ENCODE assay signal across 10 cellular contexts in the genomic region with DNA sequence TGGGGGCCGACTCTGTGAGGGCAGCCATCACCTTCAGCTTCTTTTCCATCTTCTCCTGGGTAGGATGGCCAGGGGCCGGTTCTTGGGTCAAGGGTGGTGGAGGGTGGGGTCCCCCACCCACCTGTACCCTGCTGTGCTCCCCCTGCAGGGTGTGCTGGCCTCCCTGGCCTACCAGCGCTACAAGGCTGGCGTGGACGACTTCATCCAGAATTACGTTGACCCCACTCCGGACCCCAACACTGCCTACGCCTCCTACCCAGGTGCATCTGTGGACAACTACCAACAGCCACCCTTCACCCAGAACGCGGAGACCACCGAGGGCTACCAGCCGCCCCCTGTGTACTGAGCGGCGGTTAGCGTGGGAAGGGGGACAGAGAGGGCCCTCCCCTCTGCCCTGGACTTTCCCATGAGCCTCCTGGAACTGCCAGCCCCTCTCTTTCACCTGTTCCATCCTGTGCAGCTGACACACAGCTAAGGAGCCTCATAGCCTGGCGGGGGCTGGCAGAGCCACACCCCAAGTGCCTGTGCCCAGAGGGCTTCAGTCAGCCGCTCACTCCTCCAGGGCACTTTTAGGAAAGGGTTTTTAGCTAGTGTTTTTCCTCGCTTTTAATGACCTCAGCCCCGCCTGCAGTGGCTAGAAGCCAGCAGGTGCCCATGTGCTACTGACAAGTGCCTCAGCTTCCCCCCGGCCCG. TPM values are rescaled to one million over a fixed set of nuclear protein-coding genes. Genes with fewer than 3 reads are reported as not detected.
DNase-seq lines count a peak whose midpoint lies in the region; ATAC-seq and TF ChIP-seq lines count a peak whose summit lies in the region.
"Not testable (repeated sequence)": the region's sequence is repeated elsewhere in the genome, so short reads cannot be mapped to it uniquely, and the experiment has no call there.
"Had no signal": no experiment of that assay in that cellular context is flagged by ENCODE, and none has a peak within 500 bp of the region (broad histone marks: within the 10 kb centered on the region; RNA-seq: fewer than 3 reads in every experiment).

No MANE protein-coding gene starts in this region.

- BruUV-seq in A673 (replicated peaks; lab: Mats Ljungman, UMichigan), result TSS peak; percentile 17

- TF ChIP-seq CTCF in A673 (conservative IDR thresholded peaks at IDR 0.05; ENCODE audit: low read depth, low read length); GM12875 (IDR thresholded peaks at IDR 0.05; ENCODE audit: borderline replicate concordance, insufficient read depth, low read depth, low read length); VCaP (conservative IDR thresholded peaks at IDR 0.05); gastroesophageal sphincter (IDR thresholded peaks at IDR 0.05): not testable (repeated sequence)

- 36 to 100% methylated on average over 2 to 3 of the region's 21 CpGs for WGBS in gastroesophageal sphincter (ENCODE audit: low coverage in 1 of 2), 2 donors

- CTCF ChIA-PET in A673 (lab: Charles Lee), result not testable (repeated sequence)

- not testable (repeated sequence) for ATAC-seq in activated naive CD8-positive, alpha-beta T cell treated with anti-CD3 and anti-CD28 coated beads, Interleukin-2, amount 10 ng/mL, durations not matched to agents 7 days and 5 days (ENCODE audit: low read depth); gastroesophageal sphincter; naive thymus-derived CD8-positive, alpha-beta T cell

- DNase-seq in A673 (ENCODE audit: low spot score); activated naive CD8-positive, alpha-beta T cell treated with anti-CD3 and anti-CD28 coated beads, Interleukin-2, amount 10 ng/mL, durations not matched to agents 7 days and 5 days: not testable (repeated sequence)
- DNase-seq in NCI-H345 treated with DMSO at 0.1 percent for 48 hours (lab: John Stamatoyannopoulos, UW; ENCODE audit: unreplicated experiment), result peak; percentile 71
- peak in 1 of 10 donors; percentile 9 for DNase-seq in naive thymus-derived CD8-positive, alpha-beta T cell

- not testable (repeated sequence) for TF ChIP-seq POLR2A in gastroesophageal sphincter (IDR thresholded peaks at IDR 0.05)

- intact Hi-C loops in A673 (cut with micrococcal nuclease; ENCODE audit: unreplicated experiment), result not testable (repeated sequence)

- POLR2A ChIA-PET in A673 (lab: Charles Lee; ENCODE audit: low non-redundant PET), result interaction anchor here (0.6 kb wide), 1 partner anchor 15 kb away, joined by 3 read pairs; a partner anchor contains a TSS
- POLR2A ChIA-PET in activated naive CD8-positive, alpha-beta T cell treated with anti-CD3 and anti-CD28 coated beads, Interleukin-2, amount 10 ng/mL, durations not matched to agents 7 days and 5 days (lab: Charles Lee), result not testable (repeated sequence)
- POLR2A ChIA-PET in naive thymus-derived CD8-positive, alpha-beta T cell (lab: Charles Lee), result interaction anchor here (0.6 to 12.1 kb wide), 7 partner anchors 10 to 62 kb away, joined by 3 to 122 read pairs (median 4); a partner anchor contains a TSS

- H3K4me1 Mint-ChIP-seq in activated naive CD8-positive, alpha-beta T cell treated with anti-CD3 and anti-CD28 coated beads, Interleukin-2, amount 10 ng/mL, durations not matched to agents 7 days and 5 days, result peaks cover 30% of the 10 kb centered on the region
- H3K4me1 Mint-ChIP-seq in naive thymus-derived CD8-positive, alpha-beta T cell, result peaks cover 29 to 66% (median 64%) of the 10 kb centered on the region in 4 donors
- H3K4me1 Mint-ChIP-seq in stimulated activated naive CD8-positive, alpha-beta T cell treated with anti-CD3 and anti-CD28 coated beads, Interleukin-15, Interleukin-2, amounts not matched to agents 100 ng/mL and 50 ng/mL, for 24 hours (ENCODE audit: low read depth), result peaks cover 59% of the 10 kb centered on the region

- H3K4me1 ChIP-seq in A673 (ENCODE audit: insufficient read depth, low read length, poor library complexity, severe bottlenecking) (peaks cover 11% of the 10 kb centered on the region), gastroesophageal sphincter (peaks cover 0 to 84% (median 65%) of the 10 kb centered on the region in 3 donors)

- H3K4me3 Mint-ChIP-seq in activated naive CD8-positive, alpha-beta T cell treated with anti-CD3 and anti-CD28 coated beads, Interleukin-2, amount 10 ng/mL, durations not matched to agents 7 days and 5 days, result not testable (repeated sequence)
- peak overlapping the region in 7 of 10 donors; percentile 7 to 62 (median 33) for H3K4me3 Mint-ChIP-seq in naive thymus-derived CD8-positive, alpha-beta T cell
- peak overlapping the region; percentile 57 for H3K4me3 Mint-ChIP-seq in stimulated activated naive CD8-positive, alpha-beta T cell treated with anti-CD3 and anti-CD28 coated beads, Interleukin-15, Interleukin-2, amounts not matched to agents 100 ng/mL and 50 ng/mL, for 24 hours

- not testable (repeated sequence) for H3K9me3 ChIP-seq in A673 (ENCODE audit: low read depth, low read length, poor library complexity, severe bottlenecking); gastroesophageal sphincter

- H3K36me3 Mint-ChIP-seq in activated naive CD8-positive, alpha-beta T cell treated with anti-CD3 and anti-CD28 coated beads, Interleukin-2, amount 10 ng/mL, durations not matched to agents 7 days and 5 days, result not testable (repeated sequence)
- peaks cover 0 to 18% (median 0%) of the 10 kb centered on the region in 3 donors for H3K36me3 Mint-ChIP-seq in naive thymus-derived CD8-positive, alpha-beta T cell
- peaks cover 41% of the 10 kb centered on the region for H3K36me3 Mint-ChIP-seq in stimulated activated naive CD8-positive, alpha-beta T cell treated with anti-CD3 and anti-CD28 coated beads, Interleukin-15, Interleukin-2, amounts not matched to agents 100 ng/mL and 50 ng/mL, for 24 hours (ENCODE audit: low read depth)

- peaks cover 20% of the 10 kb centered on the region for H3K36me3 ChIP-seq in A673 (ENCODE audit: insufficient read depth, low read length, poor library complexity, severe bottlenecking)
- H3K36me3 ChIP-seq in gastroesophageal sphincter, result peaks cover 0 to 18% of the 10 kb centered on the region in 2 donors

- not testable (repeated sequence) for H3K9me3 Mint-ChIP-seq in activated naive CD8-positive, alpha-beta T cell treated with anti-CD3 and anti-CD28 coated beads, Interleukin-2, amount 10 ng/mL, durations not matched to agents 7 days and 5 days; naive thymus-derived CD8-positive, alpha-beta T cell; stimulated activated naive CD8-positive, alpha-beta T cell treated with anti-CD3 and anti-CD28 coated beads, Interleukin-15, Interleukin-2, amounts not matched to agents 100 ng/mL and 50 ng/mL, for 24 hours

- H3K4me3 ChIP-seq in A673 (ENCODE audit: low read depth, low read length, poor library complexity, severe bottlenecking), result not testable (repeated sequence)
- peak overlapping the region; percentile 17 for H3K4me3 ChIP-seq in GM12875 (ENCODE audit: low read depth, low read length)
- peak overlapping the region in 1 of 2 donors; percentile 7 for H3K4me3 ChIP-seq in gastroesophageal sphincter

- not testable (repeated sequence) for H3K27ac ChIP-seq in A673 (ENCODE audit: low read depth, low read length, poor library complexity, severe bottlenecking)
- peak overlapping the region; percentile 96 for H3K27ac ChIP-seq in VCaP
- peak overlapping the region; percentile 36 to 98 (median 94) for H3K27ac ChIP-seq in gastroesophageal sphincter

- TF ChIP-seq EP300 in gastroesophageal sphincter (IDR thresholded peaks at IDR 0.05), result not testable (repeated sequence)

- not testable (repeated sequence) for H3K27me3 Mint-ChIP-seq in activated naive CD8-positive, alpha-beta T cell treated with anti-CD3 and anti-CD28 coated beads, Interleukin-2, amount 10 ng/mL, durations not matched to agents 7 days and 5 days; naive thymus-derived CD8-positive, alpha-beta T cell; stimulated activated naive CD8-positive, alpha-beta T cell treated with anti-CD3 and anti-CD28 coated beads, Interleukin-15, Interleukin-2, amounts not matched to agents 100 ng/mL and 50 ng/mL, for 24 hours

- H3K27ac Mint-ChIP-seq in activated naive CD8-positive, alpha-beta T cell treated with anti-CD3 and anti-CD28 coated beads, Interleukin-2, amount 10 ng/mL, durations not matched to agents 7 days and 5 days, result peak overlapping the region; percentile 56
- peak overlapping the region in 7 of 10 donors; percentile 31 to 94 (median 73) for H3K27ac Mint-ChIP-seq in naive thymus-derived CD8-positive, alpha-beta T cell
- H3K27ac Mint-ChIP-seq in stimulated activated naive CD8-positive, alpha-beta T cell treated with anti-CD3 and anti-CD28 coated beads, Interleukin-15, Interleukin-2, amounts not matched to agents 100 ng/mL and 50 ng/mL, for 24 hours, result peak overlapping the region; percentile 36

- H3K27me3 ChIP-seq in A673 (replicated peaks; ENCODE audit: insufficient read depth, low read depth, low read length, poor library complexity); gastroesophageal sphincter: not testable (repeated sequence)

RNA-seq across cellular contexts. Expression of a gene that starts 3.4 kb away (rescaled TPM):
- total RNA-seq in A673 (2021) (55.3 and 59.7 TPM in 2 replicates), gastroesophageal sphincter (100 to 1,000 TPM in 1 of 4 donors, 10 to 100 TPM in 3; 49.9 to 151 (median 81.2) TPM)
- total RNA-seq in activated naive CD8-positive, alpha-beta T cell treated with anti-CD3 and anti-CD28 coated beads, Interleukin-2, amount 10 ng/mL, durations not matched to agents 7 days and 5 days, result 10 to 100 TPM; 43.2 to 50.5 TPM
- total RNA-seq in naive thymus-derived CD8-positive, alpha-beta T cell, result 10 to 100 TPM; 58.1 to 66.6 TPM
- polyA plus RNA-seq in naive thymus-derived CD8-positive, alpha-beta T cell, result 100 to 1,000 TPM in 1 of 3 donors, 10 to 100 TPM in 2; 88.4 to 108 (median 92.1) TPM

RNA-seq across cellular contexts. Expression of a gene that starts 15.1 kb away (rescaled TPM):
- total RNA-seq in A673 (2021) (133 and 136 TPM in 2 replicates), gastroesophageal sphincter (10 to 100 TPM in 2 of 4 donors, 1 to 10 TPM in 2; 3.4 to 24.8 (median 12.1) TPM)
- 10 to 100 TPM; 93.1 to 97.8 TPM for total RNA-seq in activated naive CD8-positive, alpha-beta T cell treated with anti-CD3 and anti-CD28 coated beads, Interleukin-2, amount 10 ng/mL, durations not matched to agents 7 days and 5 days
- total RNA-seq in naive thymus-derived CD8-positive, alpha-beta T cell, result not detected
- polyA plus RNA-seq in naive thymus-derived CD8-positive, alpha-beta T cell, result 1 to 10 TPM in 1 of 3 donors, under 1 TPM in 1, not detected in 1; 0.18 to 1.1 TPM

RNA-seq across cellular contexts. Expression of a gene that starts 15.4 kb away (rescaled TPM):
- total RNA-seq in A673 (2021), result 64.1 and 65.0 TPM in 2 replicates
- 10 to 100 TPM; 11.3 to 13.4 TPM for total RNA-seq in activated naive CD8-positive, alpha-beta T cell treated with anti-CD3 and anti-CD28 coated beads, Interleukin-2, amount 10 ng/mL, durations not matched to agents 7 days and 5 days
- total RNA-seq in gastroesophageal sphincter, result 10 to 100 TPM; 14.9 to 43.9 (median 31.6) TPM
- 1 to 10 TPM; 1.8 to 2.4 TPM for total RNA-seq in naive thymus-derived CD8-positive, alpha-beta T cell
- 1 to 10 TPM in 2 of 3 donors, under 1 TPM in 1; 0.41 to 1.7 (median 1.6) TPM for polyA plus RNA-seq in naive thymus-derived CD8-positive, alpha-beta T cell

RNA-seq across cellular contexts. Expression of a gene that starts 25.6 kb away (rescaled TPM):
- not detected in 2 replicates for total RNA-seq in A673 (2021)
- total RNA-seq in activated naive CD8-positive, alpha-beta T cell treated with anti-CD3 and anti-CD28 coated beads, Interleukin-2, amount 10 ng/mL, durations not matched to agents 7 days and 5 days, result not detected
- not detected for total RNA-seq in gastroesophageal sphincter
- under 1 TPM in 1 of 2 experiments, not detected in 1; 0.60 TPM for total RNA-seq in naive thymus-derived CD8-positive, alpha-beta T cell
- polyA plus RNA-seq in naive thymus-derived CD8-positive, alpha-beta T cell, result not detected
- total RNA-seq: HFFc6, left lobe of liver had no signal

RNA-seq across cellular contexts. Expression of a gene that starts 41.2 kb away (rescaled TPM):
- total RNA-seq in A673 (2021) (0.32 and 1.0 TPM in 2 replicates), gastroesophageal sphincter (10 to 100 TPM in 1 of 4 donors, 1 to 10 TPM in 3; 1.7 to 12.0 (median 3.0) TPM)
- 100 to 1,000 TPM; 336 to 340 TPM for total RNA-seq in activated naive CD8-positive, alpha-beta T cell treated with anti-CD3 and anti-CD28 coated beads, Interleukin-2, amount 10 ng/mL, durations not matched to agents 7 days and 5 days
- 100 to 1,000 TPM; 367 to 370 TPM for total RNA-seq in naive thymus-derived CD8-positive, alpha-beta T cell
- 100 to 1,000 TPM in 1 of 3 donors, 10 to 100 TPM in 2; 62.5 to 141 (median 72.9) TPM for polyA plus RNA-seq in naive thymus-derived CD8-positive, alpha-beta T cell
- total RNA-seq: HFFc6 had no signal
